Comparison of ENCODE assay signal across 17 cellular contexts in genomic region chr5:65994117-65994786, GRCh38.
DNase-seq lines count a peak whose midpoint lies in the region; ATAC-seq and TF ChIP-seq lines count a peak whose summit lies in the region.
"Had no signal": no experiment of that assay in that cellular context is flagged by ENCODE, and none has a peak within 500 bp of the region (broad histone marks: within the 10 kb centered on the region; RNA-seq: fewer than 3 reads in every experiment).

No MANE protein-coding gene starts in this region.

- H3K4me1 ChIP-seq in Peyer's patch = no peaks in the 10 kb centered on the region
- H3K4me1 ChIP-seq: Caco-2 had no signal

- peaks cover 29% of the 10 kb centered on the region for H3K4me1 Mint-ChIP-seq in activated naive CD8-positive, alpha-beta T cell (ENCODE audit: low read depth)
- H3K4me1 Mint-ChIP-seq in activated naive CD8-positive, alpha-beta T cell treated with anti-CD3 and anti-CD28 coated beads, Interleukin-2, amount 50 U/mL, for 24 hours = peaks cover 12% of the 10 kb centered on the region
- H3K4me1 Mint-ChIP-seq in activated naive CD8-positive, alpha-beta T cell treated with anti-CD3 and anti-CD28 coated beads for 36 hours = peaks cover 14% of the 10 kb centered on the region

- no peaks in the 10 kb centered on the region for H3K9me3 Mint-ChIP-seq in activated naive CD8-positive, alpha-beta T cell (ENCODE audit: low read depth)
- H3K9me3 Mint-ChIP-seq in activated naive CD8-positive, alpha-beta T cell treated with anti-CD3 and anti-CD28 coated beads, Interleukin-2, amount 50 U/mL, for 24 hours = no peaks in the 10 kb centered on the region
- H3K9me3 Mint-ChIP-seq in activated naive CD8-positive, alpha-beta T cell treated with anti-CD3 and anti-CD28 coated beads for 36 hours = no peaks in the 10 kb centered on the region
- H3K9me3 Mint-ChIP-seq: H9 had no signal

- no peak overlapping the region for H3K27ac ChIP-seq in Peyer's patch
- H3K27ac ChIP-seq: 22Rv1, C4-2B had no signal

- no peak for TF ChIP-seq CTCF in Peyer's patch (IDR thresholded peaks at IDR 0.05)

- H3K4me3 ChIP-seq in Peyer's patch = no peak overlapping the region

- peaks cover 20% of the 10 kb centered on the region for H3K36me3 Mint-ChIP-seq in activated naive CD8-positive, alpha-beta T cell
- peaks cover 21% of the 10 kb centered on the region for H3K36me3 Mint-ChIP-seq in activated naive CD8-positive, alpha-beta T cell treated with anti-CD3 and anti-CD28 coated beads, Interleukin-2, amount 50 U/mL, for 24 hours (ENCODE audit: low read depth)
- H3K36me3 Mint-ChIP-seq in activated naive CD8-positive, alpha-beta T cell treated with anti-CD3 and anti-CD28 coated beads for 36 hours = peaks cover 29% of the 10 kb centered on the region

- DNase-seq in activated CD4-positive, CD25-positive, alpha-beta regulatory T cell (lab: John Stamatoyannopoulos, UW) = no peak
- no peak for DNase-seq in activated naive CD8-positive, alpha-beta T cell treated with anti-CD3 and anti-CD28 coated beads, Interleukin-2, amount 50 U/mL, for 24 hours
- no peak for DNase-seq in activated naive CD8-positive, alpha-beta T cell treated with anti-CD3 and anti-CD28 coated beads for 36 hours
- DNase-seq in Peyer's patch (no peak), midbrain (lab: John Stamatoyannopoulos, UW) (no peak)
- DNase-seq: AML-193, Caco-2, H9, NCI-H1092 treated with DMSO at 0.1 percent for 48 hours, NCI-H2081, NCI-H2171 treated with DMSO at 0.1 percent for 48 hours had no signal

- no peak overlapping the region for H3K4me3 Mint-ChIP-seq in activated naive CD8-positive, alpha-beta T cell
- no peak overlapping the region for H3K4me3 Mint-ChIP-seq in activated naive CD8-positive, alpha-beta T cell treated with anti-CD3 and anti-CD28 coated beads, Interleukin-2, amount 50 U/mL, for 24 hours
- H3K4me3 Mint-ChIP-seq in activated naive CD8-positive, alpha-beta T cell treated with anti-CD3 and anti-CD28 coated beads for 36 hours = no peak overlapping the region
- H3K4me3 Mint-ChIP-seq: H9 had no signal

- no peaks in the 10 kb centered on the region for H3K27me3 ChIP-seq in Peyer's patch

- ATAC-seq in activated CD4-positive, CD25-positive, alpha-beta regulatory T cell treated with anti-CD3 and anti-CD28 coated beads, Interleukin-2, amount 50 U/mL, for 24 hours = peak; percentile 76 to 89
- ATAC-seq in activated naive CD8-positive, alpha-beta T cell treated with anti-CD3 and anti-CD28 coated beads, Interleukin-2, amount 50 U/mL, for 24 hours = no peak
- no peak for ATAC-seq in HG03039 (IDR thresholded peaks at IDR 0.05; ENCODE audit: unreplicated experiment)
- ATAC-seq: Right ventricle myocardium inferior had no signal

- peak overlapping the region; percentile 22 for H3K27ac Mint-ChIP-seq in activated naive CD8-positive, alpha-beta T cell
- H3K27ac Mint-ChIP-seq in activated naive CD8-positive, alpha-beta T cell treated with anti-CD3 and anti-CD28 coated beads, Interleukin-2, amount 50 U/mL, for 24 hours = no peak overlapping the region
- H3K27ac Mint-ChIP-seq in activated naive CD8-positive, alpha-beta T cell treated with anti-CD3 and anti-CD28 coated beads for 36 hours = peak overlapping the region; percentile 45
- H3K27ac Mint-ChIP-seq: H9 had no signal

- TF ChIP-seq POLR2A in Peyer's patch (IDR thresholded peaks at IDR 0.05) = no peak

- H3K36me3 ChIP-seq in Peyer's patch = peaks cover 0 to 5% (median 2%) of the 10 kb centered on the region in 3 donors

- H3K9me3 ChIP-seq in Peyer's patch = no peaks in the 10 kb centered on the region
- H3K9me3 ChIP-seq: Caco-2 had no signal

- no peaks in the 10 kb centered on the region for H3K27me3 Mint-ChIP-seq in activated naive CD8-positive, alpha-beta T cell
- H3K27me3 Mint-ChIP-seq in activated naive CD8-positive, alpha-beta T cell treated with anti-CD3 and anti-CD28 coated beads, Interleukin-2, amount 50 U/mL, for 24 hours = no peaks in the 10 kb centered on the region
- no peaks in the 10 kb centered on the region for H3K27me3 Mint-ChIP-seq in activated naive CD8-positive, alpha-beta T cell treated with anti-CD3 and anti-CD28 coated beads for 36 hours

Comparison
In these comparisons a context has a peak if more than half of its experiments do, and no peak if none do; other contexts are left out.
1. ATAC-seq: peak in activated CD4-positive, CD25-positive, alpha-beta regulatory T cell treated with anti-CD3 and anti-CD28 coated beads, Interleukin-2, amount 50 U/mL, for 24 hours (2 of 2); none in activated naive CD8-positive, alpha-beta T cell treated with anti-CD3 and anti-CD28 coated beads, Interleukin-2, amount 50 U/mL, for 24 hours (single experiment) and HG03039 (single experiment).